ENCODE assay signal across 1 cellular context in genomic region chr2:9714630-9715214, GRCh38.
TF ChIP-seq lines count a peak whose summit lies in the region.

No MANE protein-coding gene starts in this region.

TF ChIP-seq in K562, 482 proteins besides CTCF, POLR2A, EP300 and RAD21 (continued from another document and continues in another):
- TF ChIP-seq ZNF609 (CRISPR knock-in tag; IDR thresholded peaks at IDR 0.05; ENCODE audit: borderline replicate concordance) (no peak), CBFA2T3 (IDR thresholded peaks at IDR 0.05) (peak; percentile 93), KDM2B (CRISPR knock-in tag; IDR thresholded peaks at IDR 0.05) (no peak), MAZ (CRISPR knock-in tag; conservative IDR thresholded peaks at IDR 0.05 in 1 of 2, IDR thresholded peaks at IDR 0.05 in 1 of 2) (0 out of 4 replicates have a peak, but pooled peaks of 1 of the 2 experiments have one; percentile 27), ZNF699 (CRISPR knock-in tag; IDR thresholded peaks at IDR 0.05; ENCODE audit: insufficient replicate concordance) (no peak), PATZ1 (CRISPR knock-in tag; IDR thresholded peaks at IDR 0.05; ENCODE audit: borderline replicate concordance) (no peak), ZFX (CRISPR knock-in tag; IDR thresholded peaks at IDR 0.05) (peak; percentile 71), STAT5A (IDR thresholded peaks at IDR 0.05; ENCODE audit: borderline replicate concordance, low read length) (peak; percentile 73; the same call in 1 of the 2 replicates), CBX1 (IDR thresholded peaks at IDR 0.05; ENCODE audit: low read depth) (no peak), ZHX1 (conservative IDR thresholded peaks at IDR 0.05; ENCODE audit: low read length) (no peak), SREBF1 (IDR thresholded peaks at IDR 0.05; ENCODE audit: borderline replicate concordance, low read depth, low read length) (no peak), STAT5B (CRISPR knock-in tag; IDR thresholded peaks at IDR 0.05) (no peak), POLR2B (IDR thresholded peaks at IDR 0.05; ENCODE audit: low read depth, partially characterized antibody) (no peak), EP400 (IDR thresholded peaks at IDR 0.05) (no peak), SUPT5H (IDR thresholded peaks at IDR 0.05) (no peak), ZSCAN32 (CRISPR knock-in tag; IDR thresholded peaks at IDR 0.05) (no peak), CXXC5 (CRISPR knock-in tag; IDR thresholded peaks at IDR 0.05) (peak; percentile 49; the same call in 1 of the 2 replicates), ZNF639 (CRISPR knock-in tag; conservative IDR thresholded peaks at IDR 0.05 in 1 of 2, IDR thresholded peaks at IDR 0.05 in 1 of 2) (peak in 1 of 2 experiments; percentile 72; a peak in 1 of 4 replicates), ZNF395 (CRISPR knock-in tag; IDR thresholded peaks at IDR 0.05) (peak; percentile 39; the same call in 1 of the 2 replicates), RBM22 (IDR thresholded peaks at IDR 0.05; ENCODE audit: low read depth, low read length, poor library complexity, severe bottlenecking) (no peak), RREB1 (CRISPR knock-in tag; IDR thresholded peaks at IDR 0.05) (no peak), ZNF57 (CRISPR knock-in tag; IDR thresholded peaks at IDR 0.05) (no peak), CSDE1 (IDR thresholded peaks at IDR 0.05) (no peak), DIDO1 (tag; IDR thresholded peaks at IDR 0.05; ENCODE audit: low read depth) (no peak), ZFP30 (CRISPR knock-in tag; IDR thresholded peaks at IDR 0.05; ENCODE audit: borderline replicate concordance) (no peak), SMARCA4 (IDR thresholded peaks at IDR 0.05) (peak; percentile 74), TBP (optimal IDR thresholded peaks at IDR 0.05; ENCODE audit: low read depth, low read length) (no peak), BRCA1 (IDR thresholded peaks at IDR 0.05) (no peak), BRCA1 (CRISPR knock-in tag; IDR thresholded peaks at IDR 0.05) (no peak), POLR2H (tag; IDR thresholded peaks at IDR 0.05; ENCODE audit: low read depth) (no peak), PYGO2 (tag; IDR thresholded peaks at IDR 0.05) (no peak), CREBBP (IDR thresholded peaks at IDR 0.05; ENCODE audit: low read depth, low read length) (no peak), ZNF707 (CRISPR knock-in tag; conservative IDR thresholded peaks at IDR 0.05) (no peak), ARID3A (IDR thresholded peaks at IDR 0.05; ENCODE audit: borderline replicate concordance, low read depth, low read length) (no peak), MTA2 (IDR thresholded peaks at IDR 0.05; ENCODE audit: low read depth) (peak; percentile 51), ATF4 (CRISPR knock-in tag; IDR thresholded peaks at IDR 0.05) (peak; percentile 41; the same call in 1 of the 2 replicates), YBX1 (IDR thresholded peaks at IDR 0.05) (no peak), MBD2 (IDR thresholded peaks at IDR 0.05; ENCODE audit: borderline replicate concordance, low read depth) (0 out of 2 replicates have a peak, but pooled peaks have one; percentile 19), ZNF444 (CRISPR knock-in tag; IDR thresholded peaks at IDR 0.05) (no peak), ZNF354B (CRISPR knock-in tag; IDR thresholded peaks at IDR 0.05) (no peak), SIN3B (IDR thresholded peaks at IDR 0.05; ENCODE audit: low read depth) (no peak), MAFF (IDR thresholded peaks at IDR 0.05; ENCODE audit: low read length) (no peak), MTA3 (IDR thresholded peaks at IDR 0.05; ENCODE audit: borderline replicate concordance) (peak; percentile 40; the same call in 1 of the 2 replicates), TCFL5 (CRISPR knock-in tag; conservative IDR thresholded peaks at IDR 0.05) (no peak)
